ENCODE assay signal across 8 cellular contexts in genomic region chr19:1094655-1094977, GRCh38. TPM values are rescaled to one million over a fixed set of nuclear protein-coding genes. Genes with fewer than 3 reads are reported as not detected.
DNase-seq lines count a peak whose midpoint lies in the region; ATAC-seq, FAIRE-seq and TF ChIP-seq lines count a peak whose summit lies in the region.

No MANE protein-coding gene starts in this region.

- H3K27me3 ChIP-seq in K562 (ENCODE audit: control insufficient read depth in 2 of 2, insufficient read depth in 2 of 2, low read length in 2 of 2) (no peaks in the 10 kb centered on the region), upper lobe of right lung (no peaks in the 10 kb centered on the region)

- no TSS peak for BruUV-seq in K562 (replicated peaks; lab: Mats Ljungman, UMichigan)

- H3K27ac Mint-ChIP-seq in memory B cell, result peak overlapping the region; percentile 90

- H3K27ac ChIP-seq in K562 (ENCODE audit: extremely low read depth, low read depth, low read length) (peak overlapping the region; percentile 65), upper lobe of right lung (peak overlapping the region; percentile 72)

- TF ChIP-seq POLR2A in K562 (conservative IDR thresholded peaks at IDR 0.05) (no peak), GM12892 (IDR thresholded peaks at IDR 0.05; ENCODE audit: low read depth, low read length) (no peak)

- H3K9me3 ChIP-seq in K562 (replicated peaks; ENCODE audit: control insufficient read depth, insufficient read depth, low read depth, low read length), result peaks cover 3% of the 10 kb centered on the region
- H3K9me3 ChIP-seq in upper lobe of right lung, result no peaks in the 10 kb centered on the region

- H3K27me3 Mint-ChIP-seq in memory B cell, result no peaks in the 10 kb centered on the region

- peaks cover 11% of the 10 kb centered on the region; the same call in 1 of the 2 replicates for H4K20me1 ChIP-seq in K562 (replicated peaks; ENCODE audit: control insufficient read depth, insufficient read depth, low read length)

- H3K36me3 ChIP-seq in K562 (ENCODE audit: control insufficient read depth, insufficient read depth, low read length) (peaks cover 37% of the 10 kb centered on the region), upper lobe of right lung (peaks cover 36% of the 10 kb centered on the region)

- TF ChIP-seq RAD21 in K562 (CRISPR knock-in tag; conservative IDR thresholded peaks at IDR 0.05 in 1 of 2, IDR thresholded peaks at IDR 0.05 in 1 of 2), result no peak

- no peaks in the 10 kb centered on the region for H3K9me3 Mint-ChIP-seq in memory B cell

- CTCF ChIA-PET in K562 (lab: Yijun Ruan, JAX; ENCODE audit: low intra/inter-chr PET ratio), result no interaction called here

- no peak for FAIRE-seq in K562 (lab: Jason Lieb, UNC)
- FAIRE-seq in GM12892 (lab: Jason Lieb, UNC), result no peak

- TF ChIP-seq CTCF in K562 (IDR thresholded peaks at IDR 0.05 in 2 of 3, conservative IDR thresholded peaks at IDR 0.05 in 1 of 3; ENCODE audit: insufficient read depth in 2 of 3, low read depth in 1 of 3, low read length in 3 of 3) (no peak), upper lobe of right lung (IDR thresholded peaks at IDR 0.05) (no peak)

- no peaks in the 10 kb centered on the region for H3K9me1 ChIP-seq in K562 (ENCODE audit: control insufficient read depth, insufficient read depth, low read length)

- H3K4me1 ChIP-seq in K562 (replicated peaks in 1 of 2; ENCODE audit: control insufficient read depth in 2 of 2, insufficient read depth in 2 of 2, low read length in 2 of 2) (peaks cover 24 to 62% of the 10 kb centered on the region in 2 experiments; a peak in 4 of 5 replicates), upper lobe of right lung (peaks cover 30% of the 10 kb centered on the region)

- 2% methylated on average over 13 of the region's 19 CpGs for WGBS in K562 (ENCODE audit: insufficient coverage, low coverage, missing lambda C conversion rate)

- in situ Hi-C loops in K562 (cut with MboI), result no loop called here

- ATAC-seq in Right ventricle myocardium inferior (no peak), K562 (no peak), memory B cell (ENCODE audit: low read depth) (no peak), upper lobe of right lung (no peak)

- H2AFZ ChIP-seq in K562 (ENCODE audit: low read depth, low read length), result no peak overlapping the region

- H3K36me3 Mint-ChIP-seq in memory B cell, result peaks cover 3% of the 10 kb centered on the region

- H3K4me2 ChIP-seq in K562 (ENCODE audit: insufficient read depth, low read length), result peak overlapping the region; percentile 88

- POLR2A ChIA-PET in K562 (lab: Yijun Ruan, JAX), result interaction anchor here (6.2 kb wide), 1 partner anchor 10 kb away, joined by 45 read pairs; no protein-coding TSS in a partner anchor

- intact Hi-C loops in Right ventricle myocardium inferior (cut with DNase I) (no loop called here), cardiac septum (cut with DNase I) (loop anchor here (10.0 kb wide), 1 partner anchor 170 kb away; the partner anchor contains the start of gene ARID3A), K562 (cut with micrococcal nuclease) (no loop called here), upper lobe of right lung (cut with DNase I) (no loop called here)

- H3K4me3 Mint-ChIP-seq in memory B cell, result peak overlapping the region; percentile 88

- DNase-seq in Right ventricle myocardium inferior (ENCODE audit: missing footprints), result peak; percentile 11
- DNase-seq in cardiac septum (ENCODE audit: low spot score), result no peak
- no peak for DNase-seq in K562 (ENCODE audit: extremely low read depth in 1 of 4, low spot score in 3 of 4)
- no peak for DNase-seq in memory B cell (ENCODE audit: low spot score in 2 of 2)
- DNase-seq in upper lobe of right lung, result peak; percentile 69
- no peak for DNase-seq in globus pallidus (ENCODE audit: low spot score)
- no peak for DNase-seq in GM12892 (ENCODE audit: insufficient read length)
- no peak for DNase-seq in activated CD8-positive, alpha-beta memory T cell treated with anti-CD3 and anti-CD28 coated beads, Interleukin-2, amount 50 U/mL, for 48 hours

- H3K4me3 ChIP-seq in K562 (peak overlapping the region; percentile 78), upper lobe of right lung (peak overlapping the region; percentile 91)

- H3K4me1 Mint-ChIP-seq in memory B cell, result peaks cover 17% of the 10 kb centered on the region

- H3K9ac ChIP-seq in K562 (ENCODE audit: insufficient read depth in 1 of 2, low read depth in 2 of 2, low read length in 2 of 2), result peak overlapping the region; percentile 87 to 100

- H3K79me2 ChIP-seq in K562 (ENCODE audit: control insufficient read depth, insufficient read depth, low read length), result peaks cover 42% of the 10 kb centered on the region

- TF ChIP-seq EP300 in K562 (IDR thresholded peaks at IDR 0.05; ENCODE audit: low read length), result no peak

RNA-seq across cellular contexts. Expression of gene POLR2E, which starts 0.6 kb away (rescaled TPM):
- total RNA-seq in Right ventricle myocardium inferior (142 TPM), cardiac septum (125 TPM), K562 (2014; rRNA removed) (297 and 441 TPM in 2 replicates), K562 (2014; rRNA removed; fragmentation: Illumina TruSeq; extraction: Trizol) (40.2 and 78.0 TPM in 2 replicates), K562 (2015; rRNA removed; fragmentation: Illumina TruSeq; extraction: Trizol) (141 and 144 TPM in 2 replicates), K562 (2021) (328 and 351 TPM in 2 replicates), upper lobe of right lung (155 TPM)
- 38.2 and 129 TPM in 2 replicates for total RNA-seq in K562 (2011; cell fraction: chromatin; rRNA removed; ENCODE audit: low replicate concordance)
- total RNA-seq in K562 (2011; cell fraction: nucleolus; rRNA removed), result 126 and 135 TPM in 2 replicates
- 74.1 and 78.7 TPM in 2 replicates for total RNA-seq in K562 (2011; cell fraction: nucleoplasm; rRNA removed)
- polyA plus RNA-seq in K562 (2011; rRNA removed) (244 and 334 TPM in 2 replicates), K562 (2014; fragmentation: Illumina TruSeq; extraction: Trizol) (267 and 448 TPM in 2 replicates), K562 (2014; fragmentation: Nextera tagmentation; extraction: Ambion mirVana) (10 to 100 TPM in 1 of 2 experiments, 1 to 10 TPM in 1; 3.4 to 32.5 TPM), K562 (2014; rRNA removed) (413 and 438 TPM in 2 replicates)
- polyA plus RNA-seq in K562 (2011; cell fraction: cytosol; rRNA removed), result 305 and 616 TPM in 2 replicates
- polyA plus RNA-seq in K562 (2011; cell fraction: nucleus; rRNA removed), result 112 and 143 TPM in 2 replicates
- polyA plus RNA-seq in K562 (2012), result 291 and 445 TPM in 2 replicates
- polyA minus RNA-seq in K562 (2011; rRNA and poly(A)+ RNA removed), result 36.0 and 77.6 TPM in 2 replicates
- polyA minus RNA-seq in K562 (2011; cell fraction: cytosol; rRNA and poly(A)+ RNA removed), result 127 and 173 TPM in 2 replicates
- 45.4 and 50.5 TPM in 2 replicates for polyA minus RNA-seq in K562 (2011; cell fraction: nucleus; rRNA and poly(A)+ RNA removed)
- polyA plus RNA-seq in GM12892 (2012; ENCODE audit: missing spikeins), result 87.9 TPM

RNA-seq across cellular contexts. Expression of gene GPX4, which starts 9.2 kb away (rescaled TPM):
- total RNA-seq in Right ventricle myocardium inferior, result 361 TPM
- total RNA-seq in cardiac septum, result 243 TPM
- 61.5 and 154 TPM in 2 replicates for total RNA-seq in K562 (2011; cell fraction: chromatin; rRNA removed; ENCODE audit: low replicate concordance)
- total RNA-seq in K562 (2011; cell fraction: nucleolus; rRNA removed), result 171 and 189 TPM in 2 replicates
- 129 and 161 TPM in 2 replicates for total RNA-seq in K562 (2011; cell fraction: nucleoplasm; rRNA removed)
- total RNA-seq in K562 (2014; rRNA removed), result 639 and 643 TPM in 2 replicates
- total RNA-seq in K562 (2014; rRNA removed; fragmentation: Illumina TruSeq; extraction: Trizol), result 131 and 209 TPM in 2 replicates
- total RNA-seq in K562 (2015; rRNA removed; fragmentation: Illumina TruSeq; extraction: Trizol), result 349 and 395 TPM in 2 replicates
- 383 and 392 TPM in 2 replicates for total RNA-seq in K562 (2021)
- 223 and 286 TPM in 2 replicates for polyA plus RNA-seq in K562 (2011; rRNA removed)
- polyA plus RNA-seq in K562 (2011; cell fraction: cytosol; rRNA removed), result 531 and 777 TPM in 2 replicates
- 389 and 485 TPM in 2 replicates for polyA plus RNA-seq in K562 (2011; cell fraction: nucleus; rRNA removed)
- 659 and 746 TPM in 2 replicates for polyA plus RNA-seq in K562 (2012)
- polyA plus RNA-seq in K562 (2014; fragmentation: Illumina TruSeq; extraction: Trizol), result 434 and 536 TPM in 2 replicates
- 100 to 1,000 TPM in 1 of 2 experiments, 10 to 100 TPM in 1; 61.4 to 125 TPM for polyA plus RNA-seq in K562 (2014; fragmentation: Nextera tagmentation; extraction: Ambion mirVana)
- polyA plus RNA-seq in K562 (2014; rRNA removed), result 661 and 856 TPM in 2 replicates
- 117 and 134 TPM in 2 replicates for polyA minus RNA-seq in K562 (2011; rRNA and poly(A)+ RNA removed)
- 191 and 300 TPM in 2 replicates for polyA minus RNA-seq in K562 (2011; cell fraction: cytosol; rRNA and poly(A)+ RNA removed)
- polyA minus RNA-seq in K562 (2011; cell fraction: nucleus; rRNA and poly(A)+ RNA removed), result 54.3 and 64.1 TPM in 2 replicates
- total RNA-seq in upper lobe of right lung, result 387 TPM
- polyA plus RNA-seq in GM12892 (2012; ENCODE audit: missing spikeins), result 359 TPM

RNA-seq across cellular contexts. Expression of gene ARHGAP45, which starts 27.6 kb away (rescaled TPM):
- total RNA-seq in Right ventricle myocardium inferior, result 6.6 TPM
- total RNA-seq in cardiac septum, result 3.7 TPM
- 25.6 and 81.0 TPM in 2 replicates for total RNA-seq in K562 (2011; cell fraction: chromatin; rRNA removed; ENCODE audit: low replicate concordance)
- total RNA-seq in K562 (2011; cell fraction: nucleolus; rRNA removed), result 39.0 and 49.5 TPM in 2 replicates
- 22.7 and 24.1 TPM in 2 replicates for total RNA-seq in K562 (2011; cell fraction: nucleoplasm; rRNA removed)
- total RNA-seq in K562 (2014; rRNA removed), result 22.1 and 31.1 TPM in 2 replicates
- total RNA-seq in K562 (2014; rRNA removed; fragmentation: Illumina TruSeq; extraction: Trizol), result 1.0 and 1.8 TPM in 2 replicates
- 4.2 and 6.0 TPM in 2 replicates for total RNA-seq in K562 (2015; rRNA removed; fragmentation: Illumina TruSeq; extraction: Trizol)
- total RNA-seq in K562 (2021), result 18.0 and 19.9 TPM in 2 replicates
- 4.4 and 7.6 TPM in 2 replicates for polyA plus RNA-seq in K562 (2011; rRNA removed)
- 5.6 and 12.6 TPM in 2 replicates for polyA plus RNA-seq in K562 (2011; cell fraction: cytosol; rRNA removed)
- polyA plus RNA-seq in K562 (2011; cell fraction: nucleus; rRNA removed), result 17.8 and 38.7 TPM in 2 replicates
- 15.0 and 15.2 TPM in 2 replicates for polyA plus RNA-seq in K562 (2012)
- 1.9 and 6.9 TPM in 2 replicates for polyA plus RNA-seq in K562 (2014; fragmentation: Illumina TruSeq; extraction: Trizol)
- polyA plus RNA-seq in K562 (2014; fragmentation: Nextera tagmentation; extraction: Ambion mirVana), result under 1 TPM; 0.08 to 0.63 TPM
- polyA plus RNA-seq in K562 (2014; rRNA removed), result 16.3 and 20.2 TPM in 2 replicates
- polyA minus RNA-seq in K562 (2011; rRNA and poly(A)+ RNA removed), result 1.7 and 2.0 TPM in 2 replicates
- 6.2 and 8.5 TPM in 2 replicates for polyA minus RNA-seq in K562 (2011; cell fraction: cytosol; rRNA and poly(A)+ RNA removed)
- polyA minus RNA-seq in K562 (2011; cell fraction: nucleus; rRNA and poly(A)+ RNA removed), result 5.5 and 6.6 TPM in 2 replicates
- total RNA-seq in upper lobe of right lung, result 98.2 TPM
- 45.5 TPM for polyA plus RNA-seq in GM12892 (2012; ENCODE audit: missing spikeins)

RNA-seq across cellular contexts. Expression of gene ABCA7, which starts 54.7 kb away (rescaled TPM):
- 7.7 TPM for total RNA-seq in Right ventricle myocardium inferior
- total RNA-seq in cardiac septum, result 10.5 TPM
- total RNA-seq in K562 (2011; cell fraction: chromatin; rRNA removed; ENCODE audit: low replicate concordance), result 266 and 789 TPM in 2 replicates
- total RNA-seq in K562 (2011; cell fraction: nucleolus; rRNA removed), result 519 and 639 TPM in 2 replicates
- 258 and 297 TPM in 2 replicates for total RNA-seq in K562 (2011; cell fraction: nucleoplasm; rRNA removed)
- 31.4 and 45.4 TPM in 2 replicates for total RNA-seq in K562 (2014; rRNA removed)
- 8.9 and 12.7 TPM in 2 replicates for total RNA-seq in K562 (2014; rRNA removed; fragmentation: Illumina TruSeq; extraction: Trizol)
- total RNA-seq in K562 (2015; rRNA removed; fragmentation: Illumina TruSeq; extraction: Trizol), result 19.1 and 22.8 TPM in 2 replicates
- total RNA-seq in K562 (2021), result 90.0 and 96.1 TPM in 2 replicates
- polyA plus RNA-seq in K562 (2011; rRNA removed), result 32.6 and 52.0 TPM in 2 replicates
- polyA plus RNA-seq in K562 (2011; cell fraction: cytosol; rRNA removed), result 31.0 and 47.7 TPM in 2 replicates
- polyA plus RNA-seq in K562 (2011; cell fraction: nucleus; rRNA removed), result 504 and 724 TPM in 2 replicates
- 65.1 and 67.9 TPM in 2 replicates for polyA plus RNA-seq in K562 (2012)
- polyA plus RNA-seq in K562 (2014; fragmentation: Illumina TruSeq; extraction: Trizol), result 31.2 and 32.6 TPM in 2 replicates
- polyA plus RNA-seq in K562 (2014; fragmentation: Nextera tagmentation; extraction: Ambion mirVana), result 1 to 10 TPM; 2.3 to 3.0 TPM
- 73.5 and 94.1 TPM in 2 replicates for polyA plus RNA-seq in K562 (2014; rRNA removed)
- polyA minus RNA-seq in K562 (2011; rRNA and poly(A)+ RNA removed), result 13.1 and 14.8 TPM in 2 replicates
- 24.3 and 51.6 TPM in 2 replicates for polyA minus RNA-seq in K562 (2011; cell fraction: cytosol; rRNA and poly(A)+ RNA removed)
- polyA minus RNA-seq in K562 (2011; cell fraction: nucleus; rRNA and poly(A)+ RNA removed), result 164 and 176 TPM in 2 replicates
- 51.0 TPM for total RNA-seq in upper lobe of right lung
- 6.9 TPM for polyA plus RNA-seq in GM12892 (2012; ENCODE audit: missing spikeins)

Comparison
In these comparisons a context has a peak if more than half of its experiments do, and no peak if none do; other contexts are left out.
1. DNase-seq: peak in Right ventricle myocardium inferior (single experiment) and upper lobe of right lung (single experiment); none in cardiac septum (single experiment), K562 (0 of 4), memory B cell (0 of 2), globus pallidus (single experiment), GM12892 (single experiment) and activated CD8-positive, alpha-beta memory T cell treated with anti-CD3 and anti-CD28 coated beads, Interleukin-2, amount 50 U/mL, for 48 hours (single experiment).